In the genomic region with DNA sequence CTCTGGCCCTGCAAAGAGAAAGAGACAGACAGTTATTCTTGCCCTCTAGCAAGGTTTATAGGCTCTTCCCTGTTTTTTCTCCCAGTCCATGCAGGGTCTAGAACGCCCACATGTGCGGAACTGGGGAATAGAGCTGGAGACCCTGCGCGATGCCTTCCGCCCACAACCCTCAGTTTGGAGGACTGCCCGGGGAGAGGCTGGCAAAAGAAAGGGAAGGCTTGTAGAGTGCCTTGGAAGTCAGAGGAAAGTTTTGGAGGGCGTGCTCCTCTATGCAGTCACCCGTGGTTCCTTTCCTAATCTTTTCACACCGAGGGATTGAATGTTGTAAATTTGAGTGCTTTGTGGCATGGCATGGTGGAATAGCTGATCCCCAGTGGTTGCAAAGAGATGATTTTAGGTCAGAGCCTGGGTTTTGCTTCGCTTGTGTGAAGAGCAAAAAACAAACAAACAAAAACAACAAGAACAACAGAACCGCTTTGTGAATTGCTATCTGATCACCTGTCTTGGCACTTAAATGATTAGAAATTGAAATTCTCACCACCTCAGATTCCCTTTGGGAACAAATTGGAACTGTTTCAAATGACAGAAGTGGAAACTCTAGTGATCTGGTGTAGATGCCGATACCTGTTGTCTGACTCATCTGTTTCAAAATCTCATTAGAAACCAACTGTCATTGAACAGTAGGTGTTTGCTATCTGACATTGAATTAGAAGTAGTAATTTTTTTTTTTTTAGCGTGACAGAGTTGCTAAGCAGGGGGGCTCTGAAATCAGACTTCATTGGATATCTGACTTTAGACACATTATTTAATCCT, we compare ENCODE assay signal across 8 cellular contexts. TPM values are rescaled to one million over a fixed set of nuclear protein-coding genes. Genes with fewer than 3 reads are reported as not detected.
A peak's percentile ranks its signal among the peaks of the same experiment; 100 is the strongest.
DNase-seq lines count a peak whose midpoint lies in the region; ATAC-seq lines count a peak whose summit lies in the region.

No MANE protein-coding gene starts in this region.

- H3K9me3 ChIP-seq in HUES6 (ENCODE audit: control insufficient read depth, insufficient read depth, low read depth, low read length): no peaks in the 10 kb centered on the region

- H3K4me3 ChIP-seq in HUES6 (ENCODE audit: low read depth, low read length) (peak overlapping the region; percentile 83), iPS-11a (ENCODE audit: low read depth, low read length) (peak overlapping the region; percentile 75), skin epidermis (peak overlapping the region; percentile 52 to 80 (median 68))

- H3K4me1 Mint-ChIP-seq in activated naive CD8-positive, alpha-beta T cell treated with anti-CD3 and anti-CD28 coated beads, Interleukin-2, amount 10 ng/mL, durations not matched to agents 7 days and 5 days: peaks cover 10% of the 10 kb centered on the region

- H3K9me3 Mint-ChIP-seq in activated naive CD8-positive, alpha-beta T cell treated with anti-CD3 and anti-CD28 coated beads, Interleukin-2, amount 10 ng/mL, durations not matched to agents 7 days and 5 days: no peaks in the 10 kb centered on the region

- H3K27me3 Mint-ChIP-seq in activated naive CD8-positive, alpha-beta T cell treated with anti-CD3 and anti-CD28 coated beads, Interleukin-2, amount 10 ng/mL, durations not matched to agents 7 days and 5 days: peaks cover 29% of the 10 kb centered on the region

- H3K36me3 Mint-ChIP-seq in activated naive CD8-positive, alpha-beta T cell treated with anti-CD3 and anti-CD28 coated beads, Interleukin-2, amount 10 ng/mL, durations not matched to agents 7 days and 5 days: no peaks in the 10 kb centered on the region

- H3K4me1 ChIP-seq in HUES6 (ENCODE audit: control insufficient read depth, insufficient read depth, low read length): no peaks in the 10 kb centered on the region

- H3K27ac Mint-ChIP-seq in activated naive CD8-positive, alpha-beta T cell treated with anti-CD3 and anti-CD28 coated beads, Interleukin-2, amount 10 ng/mL, durations not matched to agents 7 days and 5 days: no peak overlapping the region

- H3K27me3 ChIP-seq in HUES6 (ENCODE audit: control insufficient read depth, insufficient read depth, low read length): peaks cover 26% of the 10 kb centered on the region

- H3K4me3 Mint-ChIP-seq in activated naive CD8-positive, alpha-beta T cell treated with anti-CD3 and anti-CD28 coated beads, Interleukin-2, amount 10 ng/mL, durations not matched to agents 7 days and 5 days: peak overlapping the region; percentile 93

- no peak for ATAC-seq in activated naive CD8-positive, alpha-beta T cell treated with anti-CD3 and anti-CD28 coated beads, Interleukin-2, amount 10 ng/mL, durations not matched to agents 7 days and 5 days (ENCODE audit: low read depth)
- ATAC-seq in HG02763 (IDR thresholded peaks at IDR 0.05; ENCODE audit: unreplicated experiment): no peak

- H3K36me3 ChIP-seq in HUES6 (ENCODE audit: control insufficient read depth, insufficient read depth, low read length): no peaks in the 10 kb centered on the region

- peak overlapping the region; percentile 70 for H3K9ac ChIP-seq in HUES6 (ENCODE audit: low read length)

- DNase-seq in NCI-H510A treated with DMSO at 0.1 percent for 48 hours (lab: John Stamatoyannopoulos, UW) (peak; percentile 23), NCI-H510A (lab: John Stamatoyannopoulos, UW) (no peak), substantia nigra (lab: John Stamatoyannopoulos, UW) (no peak)
- no peak for DNase-seq in activated naive CD8-positive, alpha-beta T cell treated with anti-CD3 and anti-CD28 coated beads, Interleukin-2, amount 10 ng/mL, durations not matched to agents 7 days and 5 days

- POLR2A ChIA-PET in activated naive CD8-positive, alpha-beta T cell treated with anti-CD3 and anti-CD28 coated beads, Interleukin-2, amount 10 ng/mL, durations not matched to agents 7 days and 5 days (lab: Charles Lee): no interaction called here

- no peak overlapping the region for H3K27ac ChIP-seq in HUES6 (ENCODE audit: low read depth, low read length)
- H3K27ac ChIP-seq in skin epidermis: peak overlapping the region in 15 of 21 experiments; percentile 43 to 86 (median 77)
- H3K27ac ChIP-seq in substantia nigra (ENCODE audit: low read depth, low read length, poor library complexity, severe bottlenecking): no peak overlapping the region

RNA-seq across cellular contexts. Expression of a gene that starts 1.0 kb away (rescaled TPM):
- total RNA-seq in activated naive CD8-positive, alpha-beta T cell treated with anti-CD3 and anti-CD28 coated beads, Interleukin-2, amount 10 ng/mL, durations not matched to agents 7 days and 5 days: 1 to 10 TPM; 4.2 to 4.8 TPM

Comparison
In these comparisons a context has a peak if more than half of its experiments do, and no peak if none do; other contexts are left out.
1. H3K27ac ChIP-seq: peak in skin epidermis (15 of 21); none in HUES6 (single experiment) and substantia nigra (single experiment).
2. Peak in every context shown above with its lines, with median percentiles within 50 percentile points of each other: H3K4me3 ChIP-seq.